Comparison of ENCODE assay signal across 1 cellular context in the genomic region with DNA sequence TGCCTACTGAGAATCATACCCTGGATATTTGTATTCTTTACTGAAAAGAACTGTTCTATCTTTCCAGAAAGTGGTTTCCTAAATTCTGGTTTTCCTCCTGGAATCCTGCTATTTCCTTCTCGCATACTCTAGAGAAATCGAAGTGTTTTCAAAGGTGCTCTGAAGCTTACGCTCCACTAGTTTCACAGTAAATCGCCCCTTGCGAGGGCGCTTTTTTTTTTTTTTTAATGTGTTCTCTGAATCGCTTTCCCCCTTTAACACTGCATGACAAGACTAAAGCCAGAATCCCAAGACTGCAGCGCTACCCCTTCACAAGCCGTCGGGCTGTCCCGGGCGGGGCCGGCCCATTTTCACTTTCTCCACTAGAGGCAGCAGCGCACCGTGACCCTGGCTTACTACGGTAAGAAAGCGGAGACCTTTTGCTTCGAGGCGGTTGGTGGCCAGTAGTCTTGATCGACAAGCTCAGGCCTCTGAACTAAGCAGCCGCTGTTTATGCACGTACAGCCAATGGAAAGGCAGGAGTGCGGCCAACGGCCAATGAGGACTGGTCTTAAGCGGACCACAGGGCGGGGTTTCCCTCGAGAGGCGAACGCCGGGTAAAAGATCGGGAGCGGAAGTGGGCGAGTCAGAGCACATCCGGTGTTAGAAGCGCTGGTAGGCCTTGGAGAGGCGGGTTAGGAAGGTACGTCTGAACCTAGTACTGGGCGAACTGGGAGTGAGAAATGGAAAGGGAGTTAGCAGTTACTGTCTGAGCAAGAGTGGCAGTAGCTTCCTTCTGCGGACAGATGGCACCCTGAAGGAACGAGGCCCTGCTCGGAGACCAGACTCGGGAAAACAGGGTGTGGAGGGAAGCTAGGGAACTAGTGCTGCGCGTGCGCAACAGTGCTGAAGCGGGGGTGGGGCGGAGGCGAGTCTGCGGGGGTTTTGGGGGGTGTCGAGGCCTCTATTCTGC.
TF ChIP-seq lines count a peak whose summit lies in the region.

Gene TMBIM6 (plus strand): TSS at position 628 of the 952 bp plus-strand sequence. CDS start 10,937 bp downstream, outside the sequence.

TF ChIP-seq in HepG2, 621 proteins besides CTCF, POLR2A, EP300 and RAD21 (continued from another document and continues in another):
- TF ChIP-seq, protein P1, sequence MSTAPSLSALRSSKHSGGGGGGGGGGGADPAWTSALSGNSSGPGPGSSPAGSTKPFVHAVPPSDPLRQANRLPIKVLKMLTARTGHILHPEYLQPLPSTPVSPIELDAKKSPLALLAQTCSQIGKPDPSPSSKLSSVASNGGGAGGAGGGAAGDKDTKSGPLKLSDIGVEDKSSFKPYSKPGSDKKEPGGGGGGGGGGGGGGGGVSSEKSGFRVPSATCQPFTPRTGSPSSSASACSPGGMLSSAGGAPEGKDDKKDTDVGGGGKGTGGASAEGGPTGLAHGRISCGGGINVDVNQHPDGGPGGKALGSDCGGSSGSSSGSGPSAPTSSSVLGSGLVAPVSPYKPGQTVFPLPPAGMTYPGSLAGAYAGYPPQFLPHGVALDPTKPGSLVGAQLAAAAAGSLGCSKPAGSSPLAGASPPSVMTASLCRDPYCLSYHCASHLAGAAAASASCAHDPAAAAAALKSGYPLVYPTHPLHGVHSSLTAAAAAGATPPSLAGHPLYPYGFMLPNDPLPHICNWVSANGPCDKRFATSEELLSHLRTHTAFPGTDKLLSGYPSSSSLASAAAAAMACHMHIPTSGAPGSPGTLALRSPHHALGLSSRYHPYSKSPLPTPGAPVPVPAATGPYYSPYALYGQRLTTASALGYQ (CRISPR knock-in tag; IDR thresholded peaks at IDR 0.05), result peak; percentile 47; the same call in 1 of the 2 replicates
- TF ChIP-seq PHF20 (CRISPR knock-in tag; IDR thresholded peaks at IDR 0.05) (peak; percentile 85), SP2 (CRISPR knock-in tag; IDR thresholded peaks at IDR 0.05) (peak; percentile 87), SP5 (CRISPR knock-in tag; IDR thresholded peaks at IDR 0.05; ENCODE audit: borderline replicate concordance, low read depth) (peak; percentile 67), ZBTB34 (CRISPR knock-in tag; IDR thresholded peaks at IDR 0.05) (no peak; the same call in 1 of the 2 replicates), ARID5B (CRISPR knock-in tag; IDR thresholded peaks at IDR 0.05) (no peak; the same call in 1 of the 2 replicates), ZFP90 (CRISPR knock-in tag; IDR thresholded peaks at IDR 0.05; ENCODE audit: borderline replicate concordance) (no peak), ZNF256 (CRISPR knock-in tag; conservative IDR thresholded peaks at IDR 0.05) (peak; percentile 67; the same call in 1 of the 2 replicates), MAFK (conservative IDR thresholded peaks at IDR 0.05 in 1 of 2, IDR thresholded peaks at IDR 0.05 in 1 of 2; ENCODE audit: low read length in 2 of 2) (no peak), ZNF512 (CRISPR knock-in tag; IDR thresholded peaks at IDR 0.05) (no peak), ZNF513 (CRISPR knock-in tag; conservative IDR thresholded peaks at IDR 0.05) (no peak), TRAFD1 (CRISPR knock-in tag; IDR thresholded peaks at IDR 0.05; ENCODE audit: borderline replicate concordance) (0 out of 2 replicates have a peak, but pooled peaks have one; percentile 34), NONO (IDR thresholded peaks at IDR 0.05) (no peak), NONO (CRISPR knock-in tag; conservative IDR thresholded peaks at IDR 0.05) (peak; percentile 91), TSC22D2 (CRISPR knock-in tag; IDR thresholded peaks at IDR 0.05; ENCODE audit: borderline replicate concordance) (peak; percentile 39; the same call in 1 of the 2 replicates), KLF15 (CRISPR knock-in tag; IDR thresholded peaks at IDR 0.05; ENCODE audit: borderline replicate concordance) (no peak; the same call in 1 of the 2 replicates), ZBTB4 (CRISPR knock-in tag; IDR thresholded peaks at IDR 0.05; ENCODE audit: borderline replicate concordance) (no peak), ZBTB46 (CRISPR knock-in tag; IDR thresholded peaks at IDR 0.05; ENCODE audit: borderline replicate concordance) (no peak), CREM (IDR thresholded peaks at IDR 0.05) (peak; percentile 67; the same call in 1 of the 2 replicates), CREM (CRISPR knock-in tag; IDR thresholded peaks at IDR 0.05) (no peak), ZNF577 (CRISPR knock-in tag; IDR thresholded peaks at IDR 0.05; ENCODE audit: borderline replicate concordance, low read depth) (no peak), ZNF121 (CRISPR knock-in tag; IDR thresholded peaks at IDR 0.05) (no peak), MTA1 (CRISPR knock-in tag; IDR thresholded peaks at IDR 0.05; ENCODE audit: borderline replicate concordance) (no peak), MXD4 (CRISPR knock-in tag; IDR thresholded peaks at IDR 0.05) (no peak; the same call in 1 of the 2 replicates), NFIB (CRISPR knock-in tag; IDR thresholded peaks at IDR 0.05; ENCODE audit: borderline replicate concordance) (no peak)
- TF ChIP-seq, protein P2, sequence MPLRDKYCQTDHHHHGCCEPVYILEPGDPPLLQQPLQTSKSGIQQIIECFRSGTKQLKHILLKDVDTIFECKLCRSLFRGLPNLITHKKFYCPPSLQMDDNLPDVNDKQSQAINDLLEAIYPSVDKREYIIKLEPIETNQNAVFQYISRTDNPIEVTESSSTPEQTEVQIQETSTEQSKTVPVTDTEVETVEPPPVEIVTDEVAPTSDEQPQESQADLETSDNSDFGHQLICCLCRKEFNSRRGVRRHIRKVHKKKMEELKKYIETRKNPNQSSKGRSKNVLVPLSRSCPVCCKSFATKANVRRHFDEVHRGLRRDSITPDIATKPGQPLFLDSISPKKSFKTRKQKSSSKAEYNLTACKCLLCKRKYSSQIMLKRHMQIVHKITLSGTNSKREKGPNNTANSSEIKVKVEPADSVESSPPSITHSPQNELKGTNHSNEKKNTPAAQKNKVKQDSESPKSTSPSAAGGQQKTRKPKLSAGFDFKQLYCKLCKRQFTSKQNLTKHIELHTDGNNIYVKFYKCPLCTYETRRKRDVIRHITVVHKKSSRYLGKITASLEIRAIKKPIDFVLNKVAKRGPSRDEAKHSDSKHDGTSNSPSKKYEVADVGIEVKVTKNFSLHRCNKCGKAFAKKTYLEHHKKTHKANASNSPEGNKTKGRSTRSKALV (CRISPR knock-in tag; IDR thresholded peaks at IDR 0.05), result peak; percentile 46; the same call in 1 of the 2 replicates
- TF ChIP-seq, protein P3, sequence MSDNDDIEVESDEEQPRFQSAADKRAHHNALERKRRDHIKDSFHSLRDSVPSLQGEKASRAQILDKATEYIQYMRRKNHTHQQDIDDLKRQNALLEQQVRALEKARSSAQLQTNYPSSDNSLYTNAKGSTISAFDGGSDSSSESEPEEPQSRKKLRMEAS (IDR thresholded peaks at IDR 0.05), result no peak
